Comparison of ENCODE assay signal across 17 cellular contexts in the genomic region with DNA sequence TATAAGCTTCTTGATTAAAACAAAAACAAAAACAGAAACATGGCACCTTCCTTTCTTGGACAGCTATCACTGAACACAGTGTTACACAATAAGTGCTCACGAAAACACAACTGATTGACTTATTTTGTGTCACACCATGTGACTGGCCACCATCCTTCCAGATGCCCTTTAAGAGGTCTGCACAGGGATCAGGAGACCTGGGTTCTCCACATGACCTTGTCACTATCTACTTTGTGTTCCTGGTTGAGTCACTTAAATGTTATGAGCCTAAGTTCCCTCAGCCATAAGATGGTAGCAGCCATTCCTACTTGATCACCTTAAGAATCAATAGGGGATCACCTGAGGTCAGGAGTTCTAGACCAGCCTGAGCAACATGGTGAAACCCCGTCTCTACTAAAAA.
"Had no signal": no experiment of that assay in that cellular context is flagged by ENCODE, and none has a peak within 500 bp of the region (broad histone marks: within the 10 kb centered on the region; RNA-seq: fewer than 3 reads in every experiment).

No MANE protein-coding gene starts in this region.

- H3K4me3 ChIP-seq: adrenal gland, tibial artery, vagina had no signal

- H3K27me3 ChIP-seq: adrenal gland, tibial artery, vagina had no signal

- H3K27ac ChIP-seq: tibial artery, vagina had no signal

- H3K9me3 ChIP-seq: adrenal gland, tibial artery, vagina had no signal

- H3K27ac Mint-ChIP-seq: activated CD8-positive, alpha-beta T cell treated with anti-CD3 and anti-CD28 coated beads for 36 hours; activated naive CD4-positive, alpha-beta T cell treated with anti-CD3 and anti-CD28 coated beads for 36 hours had no signal

- H3K36me3 ChIP-seq: adrenal gland, vagina had no signal

- H3K27me3 Mint-ChIP-seq: activated CD8-positive, alpha-beta T cell treated with anti-CD3 and anti-CD28 coated beads for 36 hours; effector memory CD8-positive, alpha-beta T cell had no signal

- H3K4me3 Mint-ChIP-seq: activated CD8-positive, alpha-beta T cell treated with anti-CD3 and anti-CD28 coated beads for 36 hours; activated naive CD4-positive, alpha-beta T cell treated with anti-CD3 and anti-CD28 coated beads for 36 hours; effector memory CD8-positive, alpha-beta T cell; nephron progenitor cell had no signal

- ATAC-seq: activated CD8-positive, alpha-beta T cell treated with anti-CD3 and anti-CD28 coated beads for 36 hours; effector memory CD8-positive, alpha-beta T cell; left colon had no signal

- DNase-seq: activated CD4-positive, alpha-beta T cell treated with anti-CD3 and anti-CD28 coated beads for 4 hours; activated CD8-positive, alpha-beta memory T cell treated with anti-CD3 and anti-CD28 coated beads, Interleukin-2, amount 50 U/mL, for 4 hours; activated CD8-positive, alpha-beta T cell treated with anti-CD3 and anti-CD28 coated beads for 36 hours; activated naive CD4-positive, alpha-beta T cell treated with anti-CD3 and anti-CD28 coated beads for 36 hours; adrenal gland; central memory CD4-positive, alpha-beta T cell; effector memory CD8-positive, alpha-beta T cell; erythroblast; hypothalamus; left colon; mammary epithelial cell; nephron progenitor cell; stimulated activated CD4-positive, alpha-beta T cell treated with anti-CD3 and anti-CD28 coated beads, Interleukin-15, amount 100 ng/mL, for 24 hours; stimulated activated CD4-positive, alpha-beta T cell treated with anti-CD3 and anti-CD28 coated beads, Interleukin-4, amount 100 ng/mL, for 24 hours; T1000; tibial artery had no signal

- H3K9me3 Mint-ChIP-seq: activated CD8-positive, alpha-beta T cell treated with anti-CD3 and anti-CD28 coated beads for 36 hours; activated naive CD4-positive, alpha-beta T cell treated with anti-CD3 and anti-CD28 coated beads for 36 hours; effector memory CD8-positive, alpha-beta T cell; nephron progenitor cell had no signal
